In the genomic region with DNA sequence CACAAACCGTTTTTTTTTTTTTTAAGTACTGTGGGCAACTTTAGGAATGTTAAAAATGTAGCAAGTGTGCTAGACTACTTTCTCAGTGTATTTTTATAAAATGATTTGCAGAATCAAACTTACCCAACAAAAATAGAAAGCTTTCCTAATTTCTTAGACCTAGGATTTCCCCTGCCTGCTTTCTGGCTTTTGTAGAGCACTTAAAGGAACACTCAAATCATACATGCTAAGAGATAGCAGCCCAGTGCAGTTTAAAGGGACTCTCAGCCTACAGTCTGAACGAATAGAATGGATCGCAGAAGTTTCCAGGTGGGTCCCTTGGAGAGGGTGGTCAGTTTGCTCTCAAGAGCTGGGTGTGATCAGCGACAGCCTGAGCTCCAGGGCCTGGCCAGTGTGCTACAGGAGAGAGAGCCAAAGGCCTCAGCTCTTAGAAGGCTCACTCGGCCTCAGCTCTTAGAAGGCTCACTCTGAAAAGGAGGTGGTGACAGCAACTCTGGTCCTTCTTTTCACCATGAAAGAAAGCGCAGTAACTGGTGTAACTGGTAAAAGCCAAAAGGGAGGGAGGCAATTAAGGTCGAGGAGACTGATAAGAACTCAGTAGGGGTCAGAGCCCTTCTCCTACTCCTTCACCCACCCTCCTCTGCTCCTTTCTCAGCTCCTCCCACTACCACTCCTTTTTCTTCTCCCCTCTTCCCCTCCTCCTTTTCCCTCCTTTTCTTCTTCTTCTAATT, we compare ENCODE assay signal across 11 cellular contexts.
A peak's percentile ranks its signal among the peaks of the same experiment; 100 is the strongest.
DNase-seq lines count a peak whose midpoint lies in the region; TF ChIP-seq lines count a peak whose summit lies in the region.
"Had no signal": no experiment of that assay in that cellular context is flagged by ENCODE, and none has a peak within 500 bp of the region (broad histone marks: within the 10 kb centered on the region; RNA-seq: fewer than 3 reads in every experiment).

No MANE protein-coding gene starts in this region.

- no peaks in the 10 kb centered on the region for H3K9me3 ChIP-seq in HEK293 (ENCODE audit: control insufficient read depth, insufficient read depth, low read depth, low read length)
- H3K9me3 ChIP-seq in iPS-20b (ENCODE audit: insufficient read depth, low read depth, low read length), result no peaks in the 10 kb centered on the region
- H3K9me3 ChIP-seq in sigmoid colon, result no peaks in the 10 kb centered on the region

- TF ChIP-seq POLR2A in sigmoid colon (IDR thresholded peaks at IDR 0.05), result no peak

- H3K36me3 ChIP-seq in HEK293 (ENCODE audit: control insufficient read depth in 2 of 2, insufficient read depth in 1 of 2, low read length in 2 of 2), result no peaks in the 10 kb centered on the region
- no peaks in the 10 kb centered on the region for H3K36me3 ChIP-seq in iPS-20b (ENCODE audit: insufficient read depth, low read depth, low read length)
- no peaks in the 10 kb centered on the region for H3K36me3 ChIP-seq in sigmoid colon

- no peak for TF ChIP-seq EP300 in sigmoid colon (IDR thresholded peaks at IDR 0.05)

- H3K4me3 ChIP-seq in HEK293 (ENCODE audit: low read depth, low read length), result no peak overlapping the region
- peak overlapping the region; percentile 73; the same call in 1 of the 2 replicates for H3K4me3 ChIP-seq in iPS-20b (ENCODE audit: low read length)
- no peak overlapping the region for H3K4me3 ChIP-seq in sigmoid colon

- H3K9ac ChIP-seq in iPS-20b (ENCODE audit: low read depth, low read length), result peak overlapping the region; percentile 69

- no peaks in the 10 kb centered on the region for H3K27me3 ChIP-seq in iPS-20b (ENCODE audit: insufficient read depth, low read length)
- H3K27me3 ChIP-seq in sigmoid colon, result no peaks in the 10 kb centered on the region

- TF ChIP-seq CTCF in HEK293 (tag by site-specific recombination; IDR thresholded peaks at IDR 0.05) (no peak), sigmoid colon (IDR thresholded peaks at IDR 0.05) (no peak)

- intact Hi-C loops in sigmoid colon (cut with DNase I), result no loop called here

- CTCF ChIA-PET in HEK293 (lab: Yijun Ruan, JAX), result interaction anchor here (0.7 kb wide), 1 partner anchor 1057 kb away, joined by 3 read pairs; no protein-coding TSS in a partner anchor

- H3K4me1 ChIP-seq in HEK293 (ENCODE audit: control insufficient read depth, insufficient read depth, low read length), result no peaks in the 10 kb centered on the region
- H3K4me1 ChIP-seq in iPS-20b (ENCODE audit: insufficient read depth, low read length), result peaks cover 31% of the 10 kb centered on the region; the same call in 1 of the 2 replicates
- no peaks in the 10 kb centered on the region for H3K4me1 ChIP-seq in sigmoid colon

- H3K27ac ChIP-seq in HEK293 (ENCODE audit: extremely low read depth, low read depth, low read length), result no peak overlapping the region
- H3K27ac ChIP-seq in iPS-20b (ENCODE audit: low read length), result peak overlapping the region; percentile 89
- H3K27ac ChIP-seq in sigmoid colon, result no peak overlapping the region

- POLR2A ChIA-PET in HEK293 (lab: Yijun Ruan, JAX), result interaction anchor here (0.9 kb wide), 1 partner anchor 17 kb away, joined by 3 read pairs; no protein-coding TSS in a partner anchor

- DNase-seq in amniotic epithelial cell (ENCODE audit: low read depth) (peak; percentile 17), stromal cell of bone marrow (ENCODE audit: low read depth) (peak; percentile 26), NCI-H226 (no peak), sigmoid colon (no peak), middle frontal gyrus (ENCODE audit: extremely low spot score, low spot score) (no peak)
- DNase-seq: activated CD4-positive, alpha-beta memory T cell treated with anti-CD3 and anti-CD28 coated beads, Interleukin-2, amount 10 ng/mL, durations not matched to agents 7 days and 5 days; DND-41; kidney; posterior cingulate gyrus had no signal

- WGBS in sigmoid colon, 2 donors, result 50 to 72% methylated on average over 7 of the region's 7 CpGs

TF ChIP-seq in HEK293, 187 proteins besides CTCF, POLR2A, EP300 and RAD21:
- TF ChIP-seq ZFHX2 (tag by site-specific recombination; conservative IDR thresholded peaks at IDR 0.05), result peak; percentile 81
- TF ChIP-seq IKZF3 (tag by site-specific recombination; IDR thresholded peaks at IDR 0.05), result peak; percentile 19; the same call in 1 of the 2 replicates
- TF ChIP-seq ZBTB17 (tag by site-specific recombination; IDR thresholded peaks at IDR 0.05), result peak; percentile 47
- 0 out of 2 replicates have a peak, but pooled peaks have one; percentile 12 for TF ChIP-seq OSR2 (tag by site-specific recombination; IDR thresholded peaks at IDR 0.05)
- peak; percentile 79 for TF ChIP-seq PRDM1 (tag by site-specific recombination; IDR thresholded peaks at IDR 0.05)
- no peak for TF ChIP-seq ZNF184 (tag by site-specific recombination; IDR thresholded peaks at IDR 0.05)
- TF ChIP-seq ZNF514 (tag by site-specific recombination; IDR thresholded peaks at IDR 0.05), result no peak
- TF ChIP-seq EGR2 (tag by site-specific recombination; IDR thresholded peaks at IDR 0.05; ENCODE audit: low read depth), result peak; percentile 95
- no peak for TF ChIP-seq ZNF621 (tag by site-specific recombination; IDR thresholded peaks at IDR 0.05)
- TF ChIP-seq ZNF366 (tag by site-specific recombination; conservative IDR thresholded peaks at IDR 0.05), result peak; percentile 82
- TF ChIP-seq WT1 (tag by site-specific recombination; IDR thresholded peaks at IDR 0.05), result peak; percentile 92
- peak; percentile 60; the same call in 1 of the 2 replicates for TF ChIP-seq ZNF610 (tag by site-specific recombination; IDR thresholded peaks at IDR 0.05; ENCODE audit: borderline replicate concordance)
- no peak for TF ChIP-seq ZBTB20 (tag by site-specific recombination; IDR thresholded peaks at IDR 0.05)
- TF ChIP-seq, protein P1, sequence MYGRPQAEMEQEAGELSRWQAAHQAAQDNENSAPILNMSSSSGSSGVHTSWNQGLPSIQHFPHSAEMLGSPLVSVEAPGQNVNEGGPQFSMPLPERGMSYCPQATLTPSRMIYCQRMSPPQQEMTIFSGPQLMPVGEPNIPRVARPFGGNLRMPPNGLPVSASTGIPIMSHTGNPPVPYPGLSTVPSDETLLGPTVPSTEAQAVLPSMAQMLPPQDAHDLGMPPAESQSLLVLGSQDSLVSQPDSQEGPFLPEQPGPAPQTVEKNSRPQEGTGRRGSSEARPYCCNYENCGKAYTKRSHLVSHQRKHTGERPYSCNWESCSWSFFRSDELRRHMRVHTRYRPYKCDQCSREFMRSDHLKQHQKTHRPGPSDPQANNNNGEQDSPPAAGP (tag by site-specific recombination; IDR thresholded peaks at IDR 0.05), result peak; percentile 66; the same call in 1 of the 2 replicates
- TF ChIP-seq, protein P2, sequence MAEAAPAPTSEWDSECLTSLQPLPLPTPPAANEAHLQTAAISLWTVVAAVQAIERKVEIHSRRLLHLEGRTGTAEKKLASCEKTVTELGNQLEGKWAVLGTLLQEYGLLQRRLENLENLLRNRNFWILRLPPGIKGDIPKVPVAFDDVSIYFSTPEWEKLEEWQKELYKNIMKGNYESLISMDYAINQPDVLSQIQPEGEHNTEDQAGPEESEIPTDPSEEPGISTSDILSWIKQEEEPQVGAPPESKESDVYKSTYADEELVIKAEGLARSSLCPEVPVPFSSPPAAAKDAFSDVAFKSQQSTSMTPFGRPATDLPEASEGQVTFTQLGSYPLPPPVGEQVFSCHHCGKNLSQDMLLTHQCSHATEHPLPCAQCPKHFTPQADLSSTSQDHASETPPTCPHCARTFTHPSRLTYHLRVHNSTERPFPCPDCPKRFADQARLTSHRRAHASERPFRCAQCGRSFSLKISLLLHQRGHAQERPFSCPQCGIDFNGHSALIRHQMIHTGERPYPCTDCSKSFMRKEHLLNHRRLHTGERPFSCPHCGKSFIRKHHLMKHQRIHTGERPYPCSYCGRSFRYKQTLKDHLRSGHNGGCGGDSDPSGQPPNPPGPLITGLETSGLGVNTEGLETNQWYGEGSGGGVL (tag by site-specific recombination; IDR thresholded peaks at IDR 0.05), result peak; percentile 40; the same call in 1 of the 2 replicates
- TF ChIP-seq SCRT1 (tag by site-specific recombination; IDR thresholded peaks at IDR 0.05; ENCODE audit: borderline replicate concordance), result no peak
- 0 out of 2 replicates have a peak, but pooled peaks have one; percentile 23 for TF ChIP-seq SP7 (tag by site-specific recombination; IDR thresholded peaks at IDR 0.05)
- peak; percentile 97 for TF ChIP-seq ZNF341 (tag by site-specific recombination; IDR thresholded peaks at IDR 0.05; ENCODE audit: low read depth)
- TF ChIP-seq ZIC2 (tag by site-specific recombination; IDR thresholded peaks at IDR 0.05), result peak; percentile 42; the same call in 1 of the 2 replicates
- no peak for TF ChIP-seq KLF10 (tag by site-specific recombination; IDR thresholded peaks at IDR 0.05)
- TF ChIP-seq TRIM28 (IDR thresholded peaks at IDR 0.05; ENCODE audit: borderline replicate concordance, low read length), result 0 out of 2 replicates have a peak, but pooled peaks have one; percentile 40
- TF ChIP-seq ZNF837 (tag by site-specific recombination; IDR thresholded peaks at IDR 0.05), result no peak
- no peak for TF ChIP-seq ZNF777 (tag by site-specific recombination; IDR thresholded peaks at IDR 0.05; ENCODE audit: borderline replicate concordance)
- TF ChIP-seq ZNF843 (tag by site-specific recombination; IDR thresholded peaks at IDR 0.05), result no peak
- TF ChIP-seq GLIS1 (tag by site-specific recombination; IDR thresholded peaks at IDR 0.05), result peak; percentile 51

Comparison
In these comparisons a context has a peak if more than half of its experiments do, and no peak if none do; other contexts are left out.
1. DNase-seq: peak in amniotic epithelial cell (single experiment) and stromal cell of bone marrow (single experiment); none in NCI-H226 (single experiment), sigmoid colon (single experiment) and middle frontal gyrus (single experiment).